In genomic region chr1:78222962-78223358, GRCh38 we compare ENCODE assay signal across 22 cellular contexts.
DNase-seq lines count a peak whose midpoint lies in the region; ATAC-seq and TF ChIP-seq lines count a peak whose summit lies in the region.
"Had no signal": no experiment of that assay in that cellular context is flagged by ENCODE, and none has a peak within 500 bp of the region (broad histone marks: within the 10 kb centered on the region; RNA-seq: fewer than 3 reads in every experiment).

No MANE protein-coding gene starts in this region.

- H3K4me1 ChIP-seq in GM23338 (ENCODE audit: insufficient read depth): peaks cover 10% of the 10 kb centered on the region; the same call in 1 of the 2 replicates
- H3K4me1 ChIP-seq: BE2C, SJCRH30 had no signal

- H4K20me1 ChIP-seq in GM23338 (replicated peaks; ENCODE audit: insufficient read depth): no peaks in the 10 kb centered on the region

- peaks cover 8% of the 10 kb centered on the region for H3K27me3 Mint-ChIP-seq in GM23338 (ENCODE audit: insufficient read depth, low read depth, poor library complexity)
- no peaks in the 10 kb centered on the region for H3K27me3 Mint-ChIP-seq in nephron (ENCODE audit: low read depth)
- H3K27me3 Mint-ChIP-seq in T-cell: peaks cover 3 to 4% of the 10 kb centered on the region in 2 donors

- no peak overlapping the region for H3K4me3 ChIP-seq in GM23338
- H3K4me3 ChIP-seq: MG63, PC-9, SJCRH30 had no signal

- 0 out of 2 replicates have a peak, but pooled peaks cover 4% of the 10 kb centered on the region for H3K9me2 ChIP-seq in GM23338 (ENCODE audit: insufficient read depth)

- H3K27me3 ChIP-seq in GM23338 (ENCODE audit: insufficient read depth): peaks cover 10% of the 10 kb centered on the region; the same call in 1 of the 2 replicates
- H3K27me3 ChIP-seq: BE2C, MG63, SJCRH30 had no signal

- H3K9me3 Mint-ChIP-seq in GM23338: peaks cover 6% of the 10 kb centered on the region; the same call in 1 of the 3 replicates
- peaks cover 12% of the 10 kb centered on the region for H3K9me3 Mint-ChIP-seq in nephron
- H3K9me3 Mint-ChIP-seq in T-cell: peaks cover 0 to 3% (median 0%) of the 10 kb centered on the region in 3 donors

- TF ChIP-seq CTCF in GM23338 (conservative IDR thresholded peaks at IDR 0.05; ENCODE audit: low read depth in 2 of 2): no peak
- TF ChIP-seq CTCF in nephron (IDR thresholded peaks at IDR 0.05; ENCODE audit: unreplicated experiment in 3 of 3): no peak

- ATAC-seq in GM23338 (no peak), left lobe of liver (peak; percentile 32), T-cell (replicated peaks in 1 of 4) (no peak), HG03439 (IDR thresholded peaks at IDR 0.05; ENCODE audit: unreplicated experiment) (no peak)
- ATAC-seq in activated CD4-positive, CD25-positive, alpha-beta regulatory T cell treated with anti-CD3 and anti-CD28 coated beads, Interleukin-2, amount 50 U/mL, for 24 hours: no peak
- ATAC-seq: Right ventricle myocardium inferior, SK-N-SH treated with all-trans-retinoic acid at 6 μM for 48 hours had no signal

- no peaks in the 10 kb centered on the region for H3F3A ChIP-seq in GM23338 (replicated peaks; ENCODE audit: low read depth)

- no peak overlapping the region for H3K27ac Mint-ChIP-seq in GM23338
- H3K27ac Mint-ChIP-seq in nephron: peak overlapping the region; percentile 73 to 95 (median 87)
- H3K27ac Mint-ChIP-seq in T-cell: no peak overlapping the region

- POLR2A ChIA-PET in T-cell (lab: Charles Lee): no interaction called here

- H3K27ac ChIP-seq in GM23338 (ENCODE audit: low read depth): no peak overlapping the region
- H3K27ac ChIP-seq: PC-9, SJCRH30 had no signal

- H2AFZ ChIP-seq in GM23338: peak overlapping the region; percentile 56; the same call in 1 of the 2 replicates
- H2AFZ ChIP-seq: PC-9 had no signal

- DNase-seq in GM23338 (ENCODE audit: low spot score) (no peak), left lobe of liver (ENCODE audit: low spot score) (no peak), T-cell (no peak), cerebellum (ENCODE audit: low spot score) (no peak)
- DNase-seq: ACHN, BE2C, DMS153, DND-41, H7, KBM-7, NCI-H1694, NCI-H2029 treated with DMSO at 0.1 percent for 48 hours, NCI-H446 treated with DMSO at 0.1 percent for 48 hours, NCI-H526 treated with DMSO at 0.1 percent for 48 hours, PC-9, SJCRH30 had no signal

- H3K4me3 Mint-ChIP-seq in GM23338 (no peak overlapping the region), nephron (no peak overlapping the region), T-cell (no peak overlapping the region)

- CTCF ChIA-PET in T-cell (lab: Charles Lee): no interaction called here

- no peak overlapping the region for H3K4me2 ChIP-seq in GM23338
- H3K4me2 ChIP-seq: PC-9 had no signal

- no peaks in the 10 kb centered on the region for H3K36me3 ChIP-seq in GM23338 (ENCODE audit: insufficient read depth)
- H3K36me3 ChIP-seq: BE2C, MG63, SJCRH30 had no signal

- H3K79me2 ChIP-seq in GM23338 (replicated peaks; ENCODE audit: insufficient read depth): no peaks in the 10 kb centered on the region

- H3K36me3 Mint-ChIP-seq in GM23338 (ENCODE audit: low read depth): peaks cover 6% of the 10 kb centered on the region; the same call in 1 of the 3 replicates
- H3K36me3 Mint-ChIP-seq in nephron (ENCODE audit: low read depth): peaks cover 4% of the 10 kb centered on the region
- no peaks in the 10 kb centered on the region for H3K36me3 Mint-ChIP-seq in T-cell

- H3K4me1 Mint-ChIP-seq in GM23338: peaks cover 25% of the 10 kb centered on the region
- H3K4me1 Mint-ChIP-seq in nephron: peaks cover 10% of the 10 kb centered on the region
- H3K4me1 Mint-ChIP-seq in T-cell: no peaks in the 10 kb centered on the region

TF ChIP-seq in GM23338, 12 proteins besides CTCF, POLR2A, EP300 and RAD21:
- no peak for TF ChIP-seq JUNB (IDR thresholded peaks at IDR 0.05; ENCODE audit: unreplicated experiment)
- TF ChIP-seq ETS1 (IDR thresholded peaks at IDR 0.05): no peak
- no peak for TF ChIP-seq ZNF462 (CRISPR knock-in tag; IDR thresholded peaks at IDR 0.05)

Comparison
In these comparisons a context has a peak if more than half of its experiments do, and no peak if none do; other contexts are left out.
1. H3K27ac Mint-ChIP-seq: peak in nephron (3 of 3); none in GM23338 (single experiment) and T-cell (0 of 2).